ENCODE assay signal across 13 cellular contexts in genomic region chr2:232353096-232353495, GRCh38. TPM values are rescaled to one million over a fixed set of nuclear protein-coding genes. Genes with fewer than 3 reads are reported as not detected.
A peak's percentile ranks its signal among the peaks of the same experiment; 100 is the strongest.
DNase-seq lines count a peak whose midpoint lies in the region; ATAC-seq lines count a peak whose summit lies in the region.
"Had no signal": no experiment of that assay in that cellular context is flagged by ENCODE, and none has a peak within 500 bp of the region (broad histone marks: within the 10 kb centered on the region; RNA-seq: fewer than 3 reads in every experiment).

No MANE protein-coding gene starts in this region.

- H3K4me3 Mint-ChIP-seq in activated T-helper 1 cell treated with anti-CD3 and anti-CD28 coated beads, Interleukin-12 subunit alpha, Interleukin-12 subunit beta, Interleukin-2, Interleukin-4 antibody, amounts not matched to agents 30 ng/mL and 10 ng/mL and 1 ng/mL, durations not matched to agents 14 hours and 24 hours and 36 hours: no peak overlapping the region
- no peak overlapping the region for H3K4me3 Mint-ChIP-seq in natural killer cell treated with Interleukin-12 subunit alpha and Interleukin-12 subunit beta and Interleukin-15 and Interleukin-18, amount 100 ng/mL, for 72 hours
- H3K4me3 Mint-ChIP-seq: CD4-positive, CD25-positive, alpha-beta regulatory T cell had no signal

- H3K9me3 Mint-ChIP-seq in activated T-helper 1 cell treated with anti-CD3 and anti-CD28 coated beads, Interleukin-12 subunit alpha, Interleukin-12 subunit beta, Interleukin-2, Interleukin-4 antibody, amounts not matched to agents 30 ng/mL and 10 ng/mL and 1 ng/mL, durations not matched to agents 14 hours and 24 hours and 36 hours: no peaks in the 10 kb centered on the region
- H3K9me3 Mint-ChIP-seq in natural killer cell treated with Interleukin-12 subunit alpha and Interleukin-12 subunit beta and Interleukin-15 and Interleukin-18, amount 100 ng/mL, for 72 hours: no peaks in the 10 kb centered on the region

- no peaks in the 10 kb centered on the region for H3K36me3 Mint-ChIP-seq in activated T-helper 1 cell treated with anti-CD3 and anti-CD28 coated beads, Interleukin-12 subunit alpha, Interleukin-12 subunit beta, Interleukin-2, Interleukin-4 antibody, amounts not matched to agents 30 ng/mL and 10 ng/mL and 1 ng/mL, durations not matched to agents 14 hours and 24 hours and 36 hours (ENCODE audit: low read depth)
- H3K36me3 Mint-ChIP-seq in natural killer cell treated with Interleukin-12 subunit alpha and Interleukin-12 subunit beta and Interleukin-15 and Interleukin-18, amount 100 ng/mL, for 72 hours: no peaks in the 10 kb centered on the region

- peaks cover 23% of the 10 kb centered on the region for H3K27me3 Mint-ChIP-seq in activated T-helper 1 cell treated with anti-CD3 and anti-CD28 coated beads, Interleukin-12 subunit alpha, Interleukin-12 subunit beta, Interleukin-2, Interleukin-4 antibody, amounts not matched to agents 30 ng/mL and 10 ng/mL and 1 ng/mL, durations not matched to agents 14 hours and 24 hours and 36 hours (ENCODE audit: insufficient read depth)
- H3K27me3 Mint-ChIP-seq in natural killer cell treated with Interleukin-12 subunit alpha and Interleukin-12 subunit beta and Interleukin-15 and Interleukin-18, amount 100 ng/mL, for 72 hours: peaks cover 17% of the 10 kb centered on the region in 2 donors

- intact Hi-C loops in Right ventricle myocardium superior (cut with DNase I) (no loop called here), left ventricle myocardium superior (cut with micrococcal nuclease) (no loop called here), sciatic nerve (cut with DNase I) (no loop called here)
- intact Hi-C loops in activated T-helper 1 cell treated with anti-CD3 and anti-CD28 coated beads, Interleukin-12 subunit alpha, Interleukin-12 subunit beta, Interleukin-2, Interleukin-4 antibody, amounts not matched to agents 30 ng/mL and 10 ng/mL and 1 ng/mL, durations not matched to agents 14 hours and 24 hours and 36 hours (cut with micrococcal nuclease): no loop called here

- ATAC-seq in activated CD4-positive, CD25-positive, alpha-beta regulatory T cell treated with anti-CD3 and anti-CD28 coated beads, Interleukin-2, amount 50 U/mL, for 24 hours: no peak
- ATAC-seq in Right ventricle myocardium superior (ENCODE audit: poor library complexity): no peak
- no peak for ATAC-seq in left ventricle myocardium superior
- no peak for ATAC-seq in sciatic nerve
- ATAC-seq in GM21723 (IDR thresholded peaks at IDR 0.05; ENCODE audit: unreplicated experiment): no peak
- ATAC-seq in natural killer cell treated with Interleukin-12 subunit alpha and Interleukin-12 subunit beta and Interleukin-15 and Interleukin-18, amount 100 ng/mL, for 72 hours: no peak
- ATAC-seq: HCT116 had no signal

- peak; percentile 24 for DNase-seq in activated CD4-positive, CD25-positive, alpha-beta regulatory T cell treated with anti-CD3 and anti-CD28 coated beads, Interleukin-2, amount 50 U/mL, for 72 hours
- DNase-seq in Right ventricle myocardium superior (peak; percentile 24), left ventricle myocardium superior (no peak), sciatic nerve (ENCODE audit: low spot score) (peak; percentile 42)
- DNase-seq in activated T-helper 1 cell treated with anti-CD3 and anti-CD28 coated beads, Interleukin-12 subunit alpha, Interleukin-12 subunit beta, Interleukin-2, Interleukin-4 antibody, amounts not matched to agents 30 ng/mL and 10 ng/mL and 1 ng/mL, durations not matched to agents 14 hours and 24 hours and 36 hours (ENCODE audit: low spot score): no peak
- DNase-seq in natural killer cell treated with Interleukin-12 subunit alpha and Interleukin-12 subunit beta and Interleukin-15 and Interleukin-18, amount 100 ng/mL, for 72 hours (ENCODE audit: low spot score): no peak
- DNase-seq: AML-193; CD4-positive, CD25-positive, alpha-beta regulatory T cell; GF-D8; GM23248 had no signal

- H3K27ac Mint-ChIP-seq in activated T-helper 1 cell treated with anti-CD3 and anti-CD28 coated beads, Interleukin-12 subunit alpha, Interleukin-12 subunit beta, Interleukin-2, Interleukin-4 antibody, amounts not matched to agents 30 ng/mL and 10 ng/mL and 1 ng/mL, durations not matched to agents 14 hours and 24 hours and 36 hours: no peak overlapping the region
- no peak overlapping the region for H3K27ac Mint-ChIP-seq in natural killer cell treated with Interleukin-12 subunit alpha and Interleukin-12 subunit beta and Interleukin-15 and Interleukin-18, amount 100 ng/mL, for 72 hours
- H3K27ac Mint-ChIP-seq: CD4-positive, CD25-positive, alpha-beta regulatory T cell had no signal

- H3K4me1 Mint-ChIP-seq in activated T-helper 1 cell treated with anti-CD3 and anti-CD28 coated beads, Interleukin-12 subunit alpha, Interleukin-12 subunit beta, Interleukin-2, Interleukin-4 antibody, amounts not matched to agents 30 ng/mL and 10 ng/mL and 1 ng/mL, durations not matched to agents 14 hours and 24 hours and 36 hours (ENCODE audit: low read depth): no peaks in the 10 kb centered on the region
- H3K4me1 Mint-ChIP-seq in natural killer cell treated with Interleukin-12 subunit alpha and Interleukin-12 subunit beta and Interleukin-15 and Interleukin-18, amount 100 ng/mL, for 72 hours (ENCODE audit: low read depth in 2 of 2): no peaks in the 10 kb centered on the region

RNA-seq across cellular contexts. Expression of gene ALPP, which starts 25.5 kb away (rescaled TPM):
- total RNA-seq in Right ventricle myocardium superior (not detected), left ventricle myocardium superior (not detected), sciatic nerve (not detected)
- not detected in 2 replicates for total RNA-seq in activated T-helper 1 cell treated with anti-CD3 and anti-CD28 coated beads, Interleukin-12 subunit alpha, Interleukin-12 subunit beta, Interleukin-2, Interleukin-4 antibody, amounts not matched to agents 30 ng/mL and 10 ng/mL and 1 ng/mL, durations not matched to agents 14 hours and 24 hours and 36 hours
- not detected for total RNA-seq in natural killer cell treated with Interleukin-12 subunit alpha and Interleukin-12 subunit beta and Interleukin-15 and Interleukin-18, amount 100 ng/mL, for 72 hours
- total RNA-seq: CD4-positive, CD25-positive, alpha-beta regulatory T cell; GM23248 had no signal

RNA-seq across cellular contexts. Expression of gene ALPG, which starts 53.5 kb away (rescaled TPM):
- total RNA-seq in Right ventricle myocardium superior (not detected), left ventricle myocardium superior (not detected), sciatic nerve (not detected)
- not detected in 2 replicates for total RNA-seq in activated T-helper 1 cell treated with anti-CD3 and anti-CD28 coated beads, Interleukin-12 subunit alpha, Interleukin-12 subunit beta, Interleukin-2, Interleukin-4 antibody, amounts not matched to agents 30 ng/mL and 10 ng/mL and 1 ng/mL, durations not matched to agents 14 hours and 24 hours and 36 hours
- not detected for total RNA-seq in natural killer cell treated with Interleukin-12 subunit alpha and Interleukin-12 subunit beta and Interleukin-15 and Interleukin-18, amount 100 ng/mL, for 72 hours
- total RNA-seq: CD4-positive, CD25-positive, alpha-beta regulatory T cell; GM23248 had no signal

Comparison
In these comparisons a context has a peak if more than half of its experiments do, and no peak if none do; other contexts are left out.
1. DNase-seq: peak in activated CD4-positive, CD25-positive, alpha-beta regulatory T cell treated with anti-CD3 and anti-CD28 coated beads, Interleukin-2, amount 50 U/mL, for 72 hours (single experiment), Right ventricle myocardium superior (single experiment) and sciatic nerve (single experiment); none in left ventricle myocardium superior (single experiment), activated T-helper 1 cell treated with anti-CD3 and anti-CD28 coated beads, Interleukin-12 subunit alpha, Interleukin-12 subunit beta, Interleukin-2, Interleukin-4 antibody, amounts not matched to agents 30 ng/mL and 10 ng/mL and 1 ng/mL, durations not matched to agents 14 hours and 24 hours and 36 hours (single experiment) and natural killer cell treated with Interleukin-12 subunit alpha and Interleukin-12 subunit beta and Interleukin-15 and Interleukin-18, amount 100 ng/mL, for 72 hours (single experiment).